Comparison of ENCODE assay signal across 15 cellular contexts in the genomic region with DNA sequence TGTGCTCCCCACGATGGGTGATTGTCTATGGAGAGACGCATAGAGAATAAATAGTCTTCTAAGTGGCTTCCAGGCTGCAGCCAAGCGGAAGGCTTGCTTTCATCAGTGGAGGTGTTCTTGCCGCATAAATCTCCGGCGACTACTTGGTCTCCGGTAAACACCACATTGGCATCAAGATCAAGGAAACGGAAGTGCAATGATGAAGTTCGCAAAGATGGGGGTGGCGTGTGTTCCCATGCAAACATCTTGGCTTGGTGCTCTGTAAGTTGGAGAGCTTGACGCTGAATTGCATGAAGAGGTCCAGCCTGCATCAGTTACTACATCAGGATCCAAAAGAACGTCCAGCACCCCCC.
DNase-seq lines count a peak whose midpoint lies in the region; ATAC-seq and TF ChIP-seq lines count a peak whose summit lies in the region.
"Had no signal": no experiment of that assay in that cellular context is flagged by ENCODE, and none has a peak within 500 bp of the region (broad histone marks: within the 10 kb centered on the region; RNA-seq: fewer than 3 reads in every experiment).

No MANE protein-coding gene starts in this region.

- H2AFZ ChIP-seq in GM23248: no peak overlapping the region

- no peaks in the 10 kb centered on the region for H4K20me1 ChIP-seq in GM23248 (ENCODE audit: insufficient read depth)

- peaks cover 34% of the 10 kb centered on the region for H3F3A ChIP-seq in GM23248 (ENCODE audit: insufficient read depth)

- peak overlapping the region; percentile 50 for H3K4me2 ChIP-seq in GM23248 (ENCODE audit: unreplicated experiment)

- H3K9me3 ChIP-seq in GM23248 (ENCODE audit: low read depth): no peaks in the 10 kb centered on the region
- H3K9me3 ChIP-seq in gastrocnemius medialis: no peaks in the 10 kb centered on the region
- H3K9me3 ChIP-seq: right lobe of liver had no signal

- H3K36me3 ChIP-seq in GM23248 (ENCODE audit: low read depth): no peaks in the 10 kb centered on the region
- no peaks in the 10 kb centered on the region for H3K36me3 ChIP-seq in gastrocnemius medialis
- H3K36me3 ChIP-seq: right lobe of liver had no signal

- DNase-seq in GM23248 (no peak), foreskin fibroblast (peak; percentile 50 to 59), gastrocnemius medialis (peak in 1 of 2 donors; percentile 26), KBM-7 (no peak), activated gamma-delta T cell treated with Interleukin-2 at 50 U/mL for 16 hours (no peak)
- DNase-seq: KG1, NCI-H2171 treated with DMSO at 0.1 percent for 48 hours, PC-3, right lobe of liver, T-helper 9 cell had no signal

- H3K79me2 ChIP-seq in GM23248 (ENCODE audit: insufficient read depth): no peaks in the 10 kb centered on the region

- H3K27ac ChIP-seq in GM23248 (no peak overlapping the region), gastrocnemius medialis (peak overlapping the region; percentile 56 to 73 (median 64))

- no peaks in the 10 kb centered on the region for H3K9me3 Mint-ChIP-seq in activated naive CD8-positive, alpha-beta T cell (ENCODE audit: low read depth)
- H3K9me3 Mint-ChIP-seq: memory B cell had no signal

- no peaks in the 10 kb centered on the region for H3K9me2 ChIP-seq in GM23248 (ENCODE audit: insufficient read depth)

- 36 to 40% methylated on average over 12 of the region's 12 CpGs for WGBS in GM23248 (ENCODE audit: low coverage in 1 of 2, low lambda C conversion rate in 2 of 2, missing lambda C conversion rate in 2 of 2), 2 experiments

- H3K36me3 Mint-ChIP-seq in activated naive CD8-positive, alpha-beta T cell: no peaks in the 10 kb centered on the region
- H3K36me3 Mint-ChIP-seq: memory B cell had no signal

- no peaks in the 10 kb centered on the region for H3K27me3 Mint-ChIP-seq in activated naive CD8-positive, alpha-beta T cell

- no peak for TF ChIP-seq POLR2A in gastrocnemius medialis (IDR thresholded peaks at IDR 0.05)

- no peak overlapping the region for H3K9ac ChIP-seq in GM23248

- in situ Hi-C loops in GM23248 (cut with MboI) (no loop called here), gastrocnemius medialis (cut with MboI; ENCODE audit: low sequenced_read_pairs in 4 of 4) (no loop called here), KBM-7 (cut with MboI; ENCODE audit: low pct_unique_long_range_greater_than_20kb, low sequenced_read_pairs) (no loop called here)

- H3K4me1 Mint-ChIP-seq in activated naive CD8-positive, alpha-beta T cell (ENCODE audit: low read depth): peaks cover 35% of the 10 kb centered on the region
- H3K4me1 Mint-ChIP-seq: memory B cell had no signal

- H3K27me3 ChIP-seq in GM23248 (replicated peaks; ENCODE audit: insufficient read depth) (no peaks in the 10 kb centered on the region), gastrocnemius medialis (no peaks in the 10 kb centered on the region)
- H3K27me3 ChIP-seq: right lobe of liver had no signal

- TF ChIP-seq CTCF in foreskin fibroblast (IDR thresholded peaks at IDR 0.05; ENCODE audit: low read depth, low read length): no peak
- no peak for TF ChIP-seq CTCF in gastrocnemius medialis (IDR thresholded peaks at IDR 0.05 in 4 of 5, conservative IDR thresholded peaks at IDR 0.05 in 1 of 5)

- H3K4me1 ChIP-seq in GM23248 (ENCODE audit: insufficient read depth) (peaks cover 34% of the 10 kb centered on the region), gastrocnemius medialis (peaks cover 15 to 37% of the 10 kb centered on the region in 2 donors)
- H3K4me1 ChIP-seq: right lobe of liver had no signal

- no peak overlapping the region for H3K4me3 ChIP-seq in GM23248
- H3K4me3 ChIP-seq in foreskin fibroblast (ENCODE audit: low read depth in 1 of 2, low read length in 2 of 2): peak overlapping the region in 1 of 2 donors; percentile 21
- H3K4me3 ChIP-seq in gastrocnemius medialis: no peak overlapping the region
- H3K4me3 ChIP-seq: right lobe of liver had no signal

- peak overlapping the region; percentile 25 for H3K4me3 Mint-ChIP-seq in activated naive CD8-positive, alpha-beta T cell
- H3K4me3 Mint-ChIP-seq: memory B cell had no signal

- intact Hi-C loops in gastrocnemius medialis (cut with DNase I; ENCODE audit: low total_unique reads): no loop called here

- ATAC-seq in gastrocnemius medialis: no peak
- ATAC-seq in HG03457 (IDR thresholded peaks at IDR 0.05; ENCODE audit: unreplicated experiment): no peak
- ATAC-seq in GM19452 (IDR thresholded peaks at IDR 0.05; ENCODE audit: unreplicated experiment): no peak
- ATAC-seq: HCT116, PC-3 had no signal

- H3K27ac Mint-ChIP-seq in activated naive CD8-positive, alpha-beta T cell: no peak overlapping the region
- H3K27ac Mint-ChIP-seq: memory B cell had no signal

Comparison
In these comparisons a context has a peak if more than half of its experiments do, and no peak if none do; other contexts are left out.
1. DNase-seq: peak in foreskin fibroblast (2 of 2); none in GM23248 (single experiment), KBM-7 (single experiment) and activated gamma-delta T cell treated with Interleukin-2 at 50 U/mL for 16 hours (single experiment).